Comparison of ENCODE assay signal across 13 cellular contexts in the genomic region with DNA sequence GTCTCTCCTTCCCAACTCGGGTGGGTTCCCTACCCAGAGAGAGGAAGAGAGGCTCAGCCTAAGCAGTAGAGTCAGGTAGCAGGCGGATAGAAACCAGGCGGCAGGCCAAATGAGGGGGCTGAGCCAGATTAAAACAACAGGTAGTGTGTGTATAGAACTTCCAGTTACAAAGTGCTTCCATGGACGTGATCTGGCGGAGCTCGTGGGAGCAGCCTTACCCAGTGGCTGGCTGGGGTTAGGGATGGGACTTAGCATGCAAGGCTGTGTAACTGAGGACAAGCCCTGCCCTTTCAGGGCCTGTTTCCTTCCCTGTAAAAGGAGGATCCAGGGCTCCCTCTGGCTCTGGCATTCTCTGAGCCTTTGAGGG. TPM values are rescaled to one million over a fixed set of nuclear protein-coding genes. Genes with fewer than 3 reads are reported as not detected.
A peak's percentile ranks its signal among the peaks of the same experiment; 100 is the strongest.
DNase-seq lines count a peak whose midpoint lies in the region; ATAC-seq and TF ChIP-seq lines count a peak whose summit lies in the region.
"Had no signal": no experiment of that assay in that cellular context is flagged by ENCODE, and none has a peak within 500 bp of the region (broad histone marks: within the 10 kb centered on the region; RNA-seq: fewer than 3 reads in every experiment).

No MANE protein-coding gene starts in this region.

- no peak overlapping the region for H3K4me3 ChIP-seq in HEK293 (ENCODE audit: low read depth, low read length)
- H3K4me3 ChIP-seq in Panc1 (ENCODE audit: low read depth in 2 of 2, low read length in 2 of 2), result no peak overlapping the region
- no peak overlapping the region for H3K4me3 ChIP-seq in esophagus (ENCODE audit: low read depth in 1 of 2, low read length in 2 of 2)
- H3K4me3 ChIP-seq in prostate gland, result no peak overlapping the region
- H3K4me3 ChIP-seq: colonic mucosa, SK-N-MC had no signal

- no peaks in the 10 kb centered on the region for H3K9me3 ChIP-seq in HEK293 (ENCODE audit: control insufficient read depth, insufficient read depth, low read depth, low read length)
- no peaks in the 10 kb centered on the region for H3K9me3 ChIP-seq in Panc1 (ENCODE audit: control insufficient read depth, insufficient read depth, low read depth, low read length)
- H3K9me3 ChIP-seq in esophagus (ENCODE audit: control insufficient read depth in 2 of 2, insufficient read depth in 1 of 2, low read depth in 1 of 2, low read length in 1 of 2), result no peaks in the 10 kb centered on the region
- H3K9me3 ChIP-seq in prostate gland, result no peaks in the 10 kb centered on the region
- H3K9me3 ChIP-seq: colonic mucosa had no signal

- POLR2A ChIA-PET in HEK293 (lab: Yijun Ruan, JAX) (interaction anchor here (1.8 kb wide), 1 partner anchor 9 kb away, joined by 10 read pairs; a partner anchor contains a TSS), Panc1 (lab: Charles Lee) (no interaction called here)

- H3K4me1 ChIP-seq in HEK293 (ENCODE audit: control insufficient read depth, insufficient read depth, low read length) (peaks cover 5% of the 10 kb centered on the region; the same call in 1 of the 2 replicates), Panc1 (ENCODE audit: control insufficient read depth, insufficient read depth, low read length) (peaks cover 77% of the 10 kb centered on the region), esophagus (ENCODE audit: control insufficient read depth in 2 of 2, insufficient read depth in 2 of 2, low read length in 1 of 2) (peaks cover 6 to 11% of the 10 kb centered on the region in 2 donors), prostate gland (replicated peaks) (no peaks in the 10 kb centered on the region)
- H3K4me1 ChIP-seq: colonic mucosa had no signal

- DNase-seq in Panc1 (ENCODE audit: low read depth, low spot score) (no peak), prostate gland (ENCODE audit: low spot score) (peak; percentile 44), HCEC 1CT (no peak), HUDEP-2 (lab: John Stamatoyannopoulos, UW; ENCODE audit: unreplicated experiment in 76 of 76) (no peak)
- DNase-seq: colonic mucosa; GDM1; stimulated activated naive CD4-positive, alpha-beta T cell treated with Interleukin-2 at 50 U/mL for 16 hours had no signal

- no TSS peak for BruUV-seq in Panc1 (replicated peaks; lab: Mats Ljungman, UMichigan)

- 41 to 55% methylated on average over 6 of the region's 6 CpGs for WGBS in esophagus, 2 donors
- WGBS in prostate gland, result 56% methylated on average over 6 of the region's 6 CpGs

- H3K36me3 ChIP-seq in HEK293 (ENCODE audit: control insufficient read depth in 2 of 2, insufficient read depth in 1 of 2, low read length in 2 of 2) (no peaks in the 10 kb centered on the region), Panc1 (ENCODE audit: control insufficient read depth, insufficient read depth, low read length) (no peaks in the 10 kb centered on the region), esophagus (ENCODE audit: control insufficient read depth in 2 of 2, insufficient read depth in 2 of 2, low read length in 1 of 2) (peaks cover 0 to 2% of the 10 kb centered on the region in 2 donors), prostate gland (no peaks in the 10 kb centered on the region)
- H3K36me3 ChIP-seq: colonic mucosa had no signal

- in situ Hi-C loops in Panc1 (cut with HindIII; ENCODE audit: low pct_unique_long_range_greater_than_20kb, low sequenced_read_pairs), result no loop called here

- H3K27ac ChIP-seq in HEK293 (ENCODE audit: extremely low read depth, low read depth, low read length) (peak overlapping the region; percentile 35; the same call in 1 of the 2 replicates), Panc1 (ENCODE audit: low read length) (peak overlapping the region; percentile 75), esophagus (ENCODE audit: low read depth in 2 of 2, low read length in 1 of 2) (peak overlapping the region; percentile 47 to 95), prostate gland (peak overlapping the region in 1 of 2 donors; percentile 32)
- H3K27ac ChIP-seq: colonic mucosa, SK-N-MC had no signal

- H3K27me3 ChIP-seq in Panc1 (ENCODE audit: control insufficient read depth, insufficient read depth, low read length), result no peaks in the 10 kb centered on the region
- H3K27me3 ChIP-seq in esophagus (ENCODE audit: control insufficient read depth in 1 of 2, insufficient read depth in 2 of 2, low read length in 2 of 2), result no peaks in the 10 kb centered on the region
- peaks cover 2% of the 10 kb centered on the region for H3K27me3 ChIP-seq in prostate gland (replicated peaks; ENCODE audit: insufficient read depth)
- H3K27me3 ChIP-seq: colonic mucosa had no signal

- CTCF ChIA-PET in HEK293 (lab: Yijun Ruan, JAX), result interaction anchor here (0.6 to 1.7 kb wide), 5 partner anchors 12 to 696 kb away, joined by 3 to 5 read pairs (median 3); no protein-coding TSS in a partner anchor
- CTCF ChIA-PET in Panc1 (lab: Charles Lee), result interaction anchor here (0.6 kb wide), 2 partner anchors 60 to 829 kb away, joined by 3 to 4 read pairs; no protein-coding TSS in a partner anchor

- TF ChIP-seq CTCF in HEK293 (tag by site-specific recombination; IDR thresholded peaks at IDR 0.05), result no peak
- no peak for TF ChIP-seq CTCF in Panc1 (IDR thresholded peaks at IDR 0.05)
- TF ChIP-seq CTCF in prostate gland (IDR thresholded peaks at IDR 0.05), result no peak

- 0 out of 2 replicates have a peak, but pooled peaks have one; percentile 10 for ATAC-seq in Panc1
- ATAC-seq in HG03378 (IDR thresholded peaks at IDR 0.05; ENCODE audit: unreplicated experiment), result no peak
- no peak for ATAC-seq in HG02970 (IDR thresholded peaks at IDR 0.05; ENCODE audit: low FRiP score, unreplicated experiment)

- TF ChIP-seq POLR2A in prostate gland (IDR thresholded peaks at IDR 0.05), result no peak

- intact Hi-C loops in Panc1 (cut with micrococcal nuclease; ENCODE audit: unreplicated experiment), result no loop called here
- intact Hi-C loops in prostate gland (cut with DNase I), result no loop called here

TF ChIP-seq in HEK293, 187 proteins besides CTCF, POLR2A, EP300 and RAD21:
- TF ChIP-seq ZNF146 (tag by site-specific recombination; IDR thresholded peaks at IDR 0.05) (no peak), REPIN1 (tag by site-specific recombination; IDR thresholded peaks at IDR 0.05; ENCODE audit: low read depth) (no peak), OSR2 (tag by site-specific recombination; IDR thresholded peaks at IDR 0.05) (peak; percentile 64; the same call in 1 of the 2 replicates), ZNF366 (tag by site-specific recombination; conservative IDR thresholded peaks at IDR 0.05) (0 out of 2 replicates have a peak, but pooled peaks have one; percentile 9), ZBTB17 (tag by site-specific recombination; IDR thresholded peaks at IDR 0.05) (peak; percentile 51; the same call in 1 of the 2 replicates), SCRT1 (tag by site-specific recombination; IDR thresholded peaks at IDR 0.05; ENCODE audit: borderline replicate concordance) (peak; percentile 43; the same call in 1 of the 2 replicates), ZNF600 (tag by site-specific recombination; IDR thresholded peaks at IDR 0.05) (peak; percentile 56; the same call in 1 of the 2 replicates), ZNF335 (tag by site-specific recombination; conservative IDR thresholded peaks at IDR 0.05) (peak; percentile 53; the same call in 1 of the 2 replicates), ZNF629 (tag by site-specific recombination; IDR thresholded peaks at IDR 0.05) (no peak), SCRT2 (tag by site-specific recombination; IDR thresholded peaks at IDR 0.05) (peak; percentile 88), ZBTB20 (tag by site-specific recombination; IDR thresholded peaks at IDR 0.05) (0 out of 2 replicates have a peak, but pooled peaks have one; percentile 20)
- TF ChIP-seq, protein P1, sequence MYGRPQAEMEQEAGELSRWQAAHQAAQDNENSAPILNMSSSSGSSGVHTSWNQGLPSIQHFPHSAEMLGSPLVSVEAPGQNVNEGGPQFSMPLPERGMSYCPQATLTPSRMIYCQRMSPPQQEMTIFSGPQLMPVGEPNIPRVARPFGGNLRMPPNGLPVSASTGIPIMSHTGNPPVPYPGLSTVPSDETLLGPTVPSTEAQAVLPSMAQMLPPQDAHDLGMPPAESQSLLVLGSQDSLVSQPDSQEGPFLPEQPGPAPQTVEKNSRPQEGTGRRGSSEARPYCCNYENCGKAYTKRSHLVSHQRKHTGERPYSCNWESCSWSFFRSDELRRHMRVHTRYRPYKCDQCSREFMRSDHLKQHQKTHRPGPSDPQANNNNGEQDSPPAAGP (tag by site-specific recombination; IDR thresholded peaks at IDR 0.05), result no peak

RNA-seq across cellular contexts. Expression of a gene that starts 8.3 kb away (rescaled TPM):
- 51.5 TPM for total RNA-seq in Panc1 (2021; ENCODE audit: unreplicated experiment)
- polyA plus RNA-seq in Panc1 (2012; ENCODE audit: insufficient read length), result 30.3 TPM
- polyA plus RNA-seq in esophagus, result 10 to 100 TPM; 40.9 to 53.9 TPM
- 1 to 10 TPM; 1.9 to 3.7 TPM for total RNA-seq in prostate gland
- total RNA-seq: mononuclear cell had no signal

RNA-seq across cellular contexts. Expression of a gene that starts 49.5 kb away (rescaled TPM):
- total RNA-seq in Panc1 (2021; ENCODE audit: unreplicated experiment) (16.8 TPM), prostate gland (100 to 1,000 TPM in 1 of 2 donors, 10 to 100 TPM in 1; 53.1 to 151 TPM)
- polyA plus RNA-seq in Panc1 (2012; ENCODE audit: insufficient read length), result 19.1 TPM
- polyA plus RNA-seq in esophagus, result 100 to 1,000 TPM; 153 to 213 TPM
- total RNA-seq: mononuclear cell had no signal

Comparison
In these comparisons a context has a peak if more than half of its experiments do, and no peak if none do; other contexts are left out.
1. RNA of a gene that starts 8.3 kb away (total RNA-seq): 51.5 TPM in Panc1 (single experiment); 1.9 to 3.7 TPM in prostate gland; every median in the first group is over 10 times any median in the second.